In the genomic region with DNA sequence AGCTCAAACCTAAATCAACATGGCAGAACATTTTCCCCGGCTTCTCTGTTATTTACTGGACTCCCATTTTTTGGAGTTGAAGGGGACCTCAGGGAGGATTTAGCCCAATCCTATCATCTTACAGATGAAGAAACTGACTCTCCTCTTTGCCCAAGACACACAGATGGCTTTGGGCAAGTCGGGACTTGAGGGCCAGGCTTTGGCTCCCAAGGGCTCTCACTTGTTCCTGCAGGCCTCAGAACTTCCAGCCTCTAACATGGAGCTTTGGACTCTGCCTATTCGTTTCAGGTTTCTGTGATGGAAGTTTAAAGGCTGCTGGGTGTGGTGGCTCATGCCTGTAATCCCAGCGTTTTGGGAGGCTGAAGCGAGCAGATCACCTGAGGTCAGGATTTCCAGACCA, we compare ENCODE assay signal across 12 cellular contexts. TPM values are rescaled to one million over a fixed set of nuclear protein-coding genes. Genes with fewer than 3 reads are reported as not detected.
DNase-seq lines count a peak whose midpoint lies in the region; ATAC-seq and TF ChIP-seq lines count a peak whose summit lies in the region.
"Had no signal": no experiment of that assay in that cellular context is flagged by ENCODE, and none has a peak within 500 bp of the region (broad histone marks: within the 10 kb centered on the region; RNA-seq: fewer than 3 reads in every experiment).

No MANE protein-coding gene starts in this region.

- H4K20me1 ChIP-seq in OCI-LY1 (ENCODE audit: insufficient read depth, low read length) = no peaks in the 10 kb centered on the region

- no peaks in the 10 kb centered on the region for H3K27me3 ChIP-seq in OCI-LY1 (ENCODE audit: insufficient read depth, low read length)
- no peaks in the 10 kb centered on the region for H3K27me3 ChIP-seq in prostate gland (replicated peaks; ENCODE audit: insufficient read depth)

- no peaks in the 10 kb centered on the region for H3K9me2 ChIP-seq in OCI-LY1 (ENCODE audit: low read depth, low read length)

- TF ChIP-seq CTCF in OCI-LY1 (IDR thresholded peaks at IDR 0.05; ENCODE audit: low read length) = no peak
- no peak for TF ChIP-seq CTCF in MCF 10A (IDR thresholded peaks at IDR 0.05; ENCODE audit: unreplicated experiment)
- TF ChIP-seq CTCF in prostate gland (IDR thresholded peaks at IDR 0.05) = no peak

- no peak overlapping the region for H2AFZ ChIP-seq in OCI-LY1 (ENCODE audit: low read length)

- POLR2A ChIA-PET in MCF 10A (lab: Yijun Ruan, JAX) = interaction anchor here (0.6 to 3.0 kb wide), 12 partner anchors 15 to 303 kb away, joined by 3 to 23 read pairs (median 4); partner anchors contain the start of gene N4BP2

- peak overlapping the region; percentile 75 for H3K27ac ChIP-seq in OCI-LY1 (ENCODE audit: low read depth, low read length, poor library complexity, severe bottlenecking)
- peak overlapping the region; percentile 40 to 44 for H3K27ac ChIP-seq in prostate gland

- peaks cover 51% of the 10 kb centered on the region for H3K4me1 Mint-ChIP-seq in T-helper 1 cell treated with Interleukin-12 subunit alpha and Interleukin-12 subunit beta and Interleukin-4 antibody, amounts not matched to agents 30 μg/mL and 1 μg/mL, for 36 hours (ENCODE audit: low read depth)
- peaks cover 37% of the 10 kb centered on the region for H3K4me1 Mint-ChIP-seq in MCF 10A (ENCODE audit: insufficient read depth, unreplicated experiment)

- H3K27me3 Mint-ChIP-seq in T-helper 1 cell treated with Interleukin-12 subunit alpha and Interleukin-12 subunit beta and Interleukin-4 antibody, amounts not matched to agents 30 μg/mL and 1 μg/mL, for 36 hours (ENCODE audit: low read depth) = no peaks in the 10 kb centered on the region
- no peaks in the 10 kb centered on the region for H3K27me3 Mint-ChIP-seq in MCF 10A (ENCODE audit: insufficient read depth, unreplicated experiment)
- H3K27me3 Mint-ChIP-seq: memory B cell had no signal

- no peak overlapping the region for H3K9ac ChIP-seq in OCI-LY1 (ENCODE audit: low read length)

- H3K27ac Mint-ChIP-seq in T-helper 1 cell treated with Interleukin-12 subunit alpha and Interleukin-12 subunit beta and Interleukin-4 antibody, amounts not matched to agents 30 μg/mL and 1 μg/mL, for 36 hours = peak overlapping the region; percentile 91
- peak overlapping the region; percentile 86 for H3K27ac Mint-ChIP-seq in MCF 10A (ENCODE audit: low read depth, unreplicated experiment)

- H3K4me3 Mint-ChIP-seq in T-helper 1 cell treated with Interleukin-12 subunit alpha and Interleukin-12 subunit beta and Interleukin-4 antibody, amounts not matched to agents 30 μg/mL and 1 μg/mL, for 36 hours = no peak overlapping the region
- H3K4me3 Mint-ChIP-seq in MCF 10A (ENCODE audit: unreplicated experiment) = no peak overlapping the region
- H3K4me3 Mint-ChIP-seq: memory B cell had no signal

- H3F3A ChIP-seq in OCI-LY1 (ENCODE audit: insufficient read depth, low read length) = peaks cover 7% of the 10 kb centered on the region; the same call in 1 of the 2 replicates

- DNase-seq in T-helper 1 cell (no peak), MCF 10A (ENCODE audit: unreplicated experiment) (peak; percentile 92), prostate gland (ENCODE audit: low spot score) (peak; percentile 34), cortex of kidney (lab: John Stamatoyannopoulos, UW) (no peak), left lobe of liver (ENCODE audit: low spot score) (no peak)
- DNase-seq: NCI-H446 treated with DMSO at 0.1 percent for 48 hours had no signal

- no TSS peak for BruUV-seq in MCF 10A (replicated peaks; lab: Mats Ljungman, UMichigan)

- peaks cover 7% of the 10 kb centered on the region for H3K36me3 Mint-ChIP-seq in T-helper 1 cell treated with Interleukin-12 subunit alpha and Interleukin-12 subunit beta and Interleukin-4 antibody, amounts not matched to agents 30 μg/mL and 1 μg/mL, for 36 hours (ENCODE audit: low read depth)
- H3K36me3 Mint-ChIP-seq in MCF 10A (ENCODE audit: insufficient read depth, unreplicated experiment) = peaks cover 6% of the 10 kb centered on the region
- H3K36me3 Mint-ChIP-seq: memory B cell had no signal

- no peaks in the 10 kb centered on the region for H3K9me3 ChIP-seq in OCI-LY1 (ENCODE audit: low read length)
- no peaks in the 10 kb centered on the region for H3K9me3 ChIP-seq in prostate gland

- no peaks in the 10 kb centered on the region for H3K79me2 ChIP-seq in OCI-LY1 (ENCODE audit: insufficient read depth, low read length)

- H3K36me3 ChIP-seq in OCI-LY1 (ENCODE audit: insufficient read depth, low read length) (no peaks in the 10 kb centered on the region), prostate gland (no peaks in the 10 kb centered on the region)

- intact Hi-C loops in MCF 10A (cut with micrococcal nuclease) = loop anchor here (5.0 kb wide), 1 partner anchor 74 kb away; no protein-coding TSS in a partner anchor
- intact Hi-C loops in prostate gland (cut with DNase I) = no loop called here

- H3K4me1 ChIP-seq in OCI-LY1 (ENCODE audit: insufficient read depth, low read length, severe bottlenecking) (peaks cover 62% of the 10 kb centered on the region), prostate gland (replicated peaks) (no peaks in the 10 kb centered on the region)

- TF ChIP-seq POLR2A in prostate gland (IDR thresholded peaks at IDR 0.05) = no peak

- 50% methylated on average over 5 of the region's 5 CpGs for WGBS in prostate gland

- ATAC-seq in GM21367 (IDR thresholded peaks at IDR 0.05; ENCODE audit: unreplicated experiment) = no peak
- ATAC-seq in left lobe of liver = no peak

- no peak overlapping the region for H3K4me2 ChIP-seq in OCI-LY1 (ENCODE audit: low read length)

- peaks cover 3% of the 10 kb centered on the region for H3K9me3 Mint-ChIP-seq in T-helper 1 cell treated with Interleukin-12 subunit alpha and Interleukin-12 subunit beta and Interleukin-4 antibody, amounts not matched to agents 30 μg/mL and 1 μg/mL, for 36 hours
- no peaks in the 10 kb centered on the region for H3K9me3 Mint-ChIP-seq in MCF 10A (ENCODE audit: unreplicated experiment)
- H3K9me3 Mint-ChIP-seq: memory B cell had no signal

- CTCF ChIA-PET in MCF 10A (lab: Yijun Ruan, JAX) = interaction anchor here (0.7 to 1.3 kb wide), 3 partner anchors 44 to 53 kb away, joined by 3 to 4 read pairs (median 3); no protein-coding TSS in a partner anchor

- H3K4me3 ChIP-seq in OCI-LY1 (ENCODE audit: low read depth, low read length, poor library complexity, severe bottlenecking) (no peak overlapping the region), prostate gland (no peak overlapping the region)

RNA-seq across cellular contexts. Expression of gene RHOH, which starts 59.5 kb away (rescaled TPM):
- total RNA-seq in MCF 10A (2022) (not detected in 2 replicates), prostate gland (1 to 10 TPM; 1.3 to 1.9 TPM), left lobe of liver (0.70 TPM)
- total RNA-seq: M059J, pulmonary artery endothelial cell had no signal

Comparison
In these comparisons a context has a peak if more than half of its experiments do, and no peak if none do; other contexts are left out.
1. DNase-seq: peak in MCF 10A (single experiment) and prostate gland (single experiment); none in T-helper 1 cell (0 of 5), cortex of kidney (single experiment) and left lobe of liver (single experiment).